Comparison of ENCODE assay signal across 9 cellular contexts in genomic region chr1:198556969-198557368, GRCh38. TPM values are rescaled to one million over a fixed set of nuclear protein-coding genes. Genes with fewer than 3 reads are reported as not detected.
A peak's percentile ranks its signal among the peaks of the same experiment; 100 is the strongest.
DNase-seq lines count a peak whose midpoint lies in the region; ATAC-seq and TF ChIP-seq lines count a peak whose summit lies in the region.
"Had no signal": no experiment of that assay in that cellular context is flagged by ENCODE, and none has a peak within 500 bp of the region (broad histone marks: within the 10 kb centered on the region; RNA-seq: fewer than 3 reads in every experiment).

No MANE protein-coding gene starts in this region.

- no peaks in the 10 kb centered on the region for H3K9me3 Mint-ChIP-seq in activated T-helper 2 cell treated with anti-CD3 and anti-CD28 coated beads, Interferon-gamma antibody, Interleukin-2, Interleukin-4, amounts not matched to agents 10 μg/mL and 5 μg/mL and 100 μg/mL, durations not matched to agents 14 hours and 24 hours and 36 hours

- peak overlapping the region; percentile 58 for H2AFZ ChIP-seq in OCI-LY3 (ENCODE audit: low read depth, low read length)

- peak overlapping the region; percentile 63 for H3K4me3 Mint-ChIP-seq in activated T-helper 2 cell treated with anti-CD3 and anti-CD28 coated beads, Interferon-gamma antibody, Interleukin-2, Interleukin-4, amounts not matched to agents 10 μg/mL and 5 μg/mL and 100 μg/mL, durations not matched to agents 14 hours and 24 hours and 36 hours (ENCODE audit: low read depth)

- in situ Hi-C loops in gastrocnemius medialis (cut with MboI; ENCODE audit: low sequenced_read_pairs in 4 of 4): no loop called here

- H4K20me1 ChIP-seq in OCI-LY3 (ENCODE audit: insufficient read depth, low read length): no peaks in the 10 kb centered on the region

- peak overlapping the region; percentile 48 for H3K4me2 ChIP-seq in OCI-LY3 (ENCODE audit: low read length)

- no peaks in the 10 kb centered on the region for H3K79me2 ChIP-seq in OCI-LY3 (ENCODE audit: low read length)

- no peak for TF ChIP-seq POLR2A in GM18505 (IDR thresholded peaks at IDR 0.05; ENCODE audit: borderline replicate concordance, extremely low read depth, insufficient read depth, insufficient read length)
- no peak for TF ChIP-seq POLR2A in gastrocnemius medialis (IDR thresholded peaks at IDR 0.05)
- TF ChIP-seq POLR2A in ovary (IDR thresholded peaks at IDR 0.05): no peak

- WGBS in ovary, 3 donors: 49 to 71% (median 64%) methylated on average over 4 of the region's 4 CpGs

- peak; percentile 54 for DNase-seq in activated T-helper 2 cell treated with anti-CD3 and anti-CD28 coated beads, Interferon-gamma antibody, Interleukin-2, Interleukin-4, amounts not matched to agents 10 μg/mL and 5 μg/mL and 100 μg/mL, durations not matched to agents 14 hours and 24 hours and 36 hours (ENCODE audit: low spot score)
- DNase-seq in gastrocnemius medialis: peak; percentile 5 to 45
- no peak for DNase-seq in NCI-H1092 (lab: John Stamatoyannopoulos, UW)
- DNase-seq in ovary: no peak
- no peak for DNase-seq in foreskin keratinocyte

- H3K27me3 Mint-ChIP-seq in activated T-helper 2 cell treated with anti-CD3 and anti-CD28 coated beads, Interferon-gamma antibody, Interleukin-2, Interleukin-4, amounts not matched to agents 10 μg/mL and 5 μg/mL and 100 μg/mL, durations not matched to agents 14 hours and 24 hours and 36 hours (ENCODE audit: low read depth): no peaks in the 10 kb centered on the region

- H3K36me3 ChIP-seq in OCI-LY3 (replicated peaks; ENCODE audit: low read depth, low read length): no peaks in the 10 kb centered on the region
- no peaks in the 10 kb centered on the region for H3K36me3 ChIP-seq in gastrocnemius medialis
- H3K36me3 ChIP-seq in ovary: no peaks in the 10 kb centered on the region

- H3K4me1 Mint-ChIP-seq in activated T-helper 2 cell treated with anti-CD3 and anti-CD28 coated beads, Interferon-gamma antibody, Interleukin-2, Interleukin-4, amounts not matched to agents 10 μg/mL and 5 μg/mL and 100 μg/mL, durations not matched to agents 14 hours and 24 hours and 36 hours (ENCODE audit: low read depth): peaks cover 41% of the 10 kb centered on the region

- no peak overlapping the region for H3K9ac ChIP-seq in OCI-LY3 (ENCODE audit: low read length)

- TF ChIP-seq EP300 in ovary (IDR thresholded peaks at IDR 0.05): no peak

- no peaks in the 10 kb centered on the region for H3K36me3 Mint-ChIP-seq in activated T-helper 2 cell treated with anti-CD3 and anti-CD28 coated beads, Interferon-gamma antibody, Interleukin-2, Interleukin-4, amounts not matched to agents 10 μg/mL and 5 μg/mL and 100 μg/mL, durations not matched to agents 14 hours and 24 hours and 36 hours (ENCODE audit: low read depth)

- intact Hi-C loops in activated T-helper 2 cell treated with anti-CD3 and anti-CD28 coated beads, Interferon-gamma antibody, Interleukin-2, Interleukin-4, amounts not matched to agents 10 μg/mL and 5 μg/mL and 100 μg/mL, durations not matched to agents 14 hours and 24 hours and 36 hours (cut with micrococcal nuclease): loop anchor here (2.0 kb wide), 2 partner anchors 34 to 54 kb away; no protein-coding TSS in a partner anchor
- intact Hi-C loops in gastrocnemius medialis (cut with DNase I; ENCODE audit: low total_unique reads): no loop called here
- intact Hi-C loops in ovary (cut with DNase I): no loop called here

- no peaks in the 10 kb centered on the region for H3K27me3 ChIP-seq in OCI-LY3 (ENCODE audit: low read depth, low read length)
- H3K27me3 ChIP-seq in gastrocnemius medialis: no peaks in the 10 kb centered on the region
- H3K27me3 ChIP-seq in ovary: no peaks in the 10 kb centered on the region
- H3K27me3 ChIP-seq in foreskin keratinocyte: no peaks in the 10 kb centered on the region

- no peak for TF ChIP-seq CTCF in OCI-LY3 (IDR thresholded peaks at IDR 0.05; ENCODE audit: low read depth, low read length)
- no peak for TF ChIP-seq CTCF in gastrocnemius medialis (IDR thresholded peaks at IDR 0.05 in 4 of 5, conservative IDR thresholded peaks at IDR 0.05 in 1 of 5)
- TF ChIP-seq CTCF in ovary (IDR thresholded peaks at IDR 0.05): no peak
- no peak for TF ChIP-seq CTCF in foreskin keratinocyte (conservative IDR thresholded peaks at IDR 0.05)

- H3K4me1 ChIP-seq in OCI-LY3 (ENCODE audit: low read length) (peaks cover 35% of the 10 kb centered on the region), gastrocnemius medialis (no peaks in the 10 kb centered on the region), ovary (ENCODE audit: insufficient read depth) (no peaks in the 10 kb centered on the region), foreskin keratinocyte (peaks cover 6% of the 10 kb centered on the region)

- H3K9me3 ChIP-seq in OCI-LY3 (ENCODE audit: insufficient read depth, low read length) (no peaks in the 10 kb centered on the region), gastrocnemius medialis (no peaks in the 10 kb centered on the region), ovary (no peaks in the 10 kb centered on the region)

- peak overlapping the region; percentile 28 for H3K27ac ChIP-seq in OCI-LY3 (ENCODE audit: low read length)
- no peak overlapping the region for H3K27ac ChIP-seq in gastrocnemius medialis
- H3K27ac ChIP-seq in ovary: no peak overlapping the region
- no peak overlapping the region for H3K27ac ChIP-seq in foreskin keratinocyte

- ATAC-seq in GM18505 (IDR thresholded peaks at IDR 0.05; ENCODE audit: unreplicated experiment) (peak; percentile 96), HG02678 (IDR thresholded peaks at IDR 0.05; ENCODE audit: unreplicated experiment) (peak; percentile 90), gastrocnemius medialis (peak in 1 of 2 donors; percentile 41), foreskin keratinocyte (no peak)

- H3K4me3 ChIP-seq in OCI-LY3 (ENCODE audit: low read length): peak overlapping the region; percentile 5
- no peak overlapping the region for H3K4me3 ChIP-seq in gastrocnemius medialis
- H3K4me3 ChIP-seq in ovary: no peak overlapping the region

- H3K27ac Mint-ChIP-seq in activated T-helper 2 cell treated with anti-CD3 and anti-CD28 coated beads, Interferon-gamma antibody, Interleukin-2, Interleukin-4, amounts not matched to agents 10 μg/mL and 5 μg/mL and 100 μg/mL, durations not matched to agents 14 hours and 24 hours and 36 hours: peak overlapping the region; percentile 60

RNA-seq across cellular contexts. Expression of gene ATP6V1G3, which starts 16.5 kb away (rescaled TPM):
- total RNA-seq in activated T-helper 2 cell treated with anti-CD3 and anti-CD28 coated beads, Interferon-gamma antibody, Interleukin-2, Interleukin-4, amounts not matched to agents 10 μg/mL and 5 μg/mL and 100 μg/mL, durations not matched to agents 14 hours and 24 hours and 36 hours: not detected in 2 replicates
- total RNA-seq in gastrocnemius medialis (not detected), ovary (not detected), foreskin keratinocyte (not detected in 2 replicates)
- polyA plus RNA-seq in ovary (not detected), foreskin keratinocyte (not detected in 2 replicates)
- total RNA-seq: LHCN-M2 had no signal

Comparison
In these comparisons a context has a peak if more than half of its experiments do, and no peak if none do; other contexts are left out.
1. DNase-seq: peak in activated T-helper 2 cell treated with anti-CD3 and anti-CD28 coated beads, Interferon-gamma antibody, Interleukin-2, Interleukin-4, amounts not matched to agents 10 μg/mL and 5 μg/mL and 100 μg/mL, durations not matched to agents 14 hours and 24 hours and 36 hours (single experiment) and gastrocnemius medialis (2 of 2); none in NCI-H1092 (single experiment), ovary (0 of 5) and foreskin keratinocyte (0 of 2).